In the genomic region with DNA sequence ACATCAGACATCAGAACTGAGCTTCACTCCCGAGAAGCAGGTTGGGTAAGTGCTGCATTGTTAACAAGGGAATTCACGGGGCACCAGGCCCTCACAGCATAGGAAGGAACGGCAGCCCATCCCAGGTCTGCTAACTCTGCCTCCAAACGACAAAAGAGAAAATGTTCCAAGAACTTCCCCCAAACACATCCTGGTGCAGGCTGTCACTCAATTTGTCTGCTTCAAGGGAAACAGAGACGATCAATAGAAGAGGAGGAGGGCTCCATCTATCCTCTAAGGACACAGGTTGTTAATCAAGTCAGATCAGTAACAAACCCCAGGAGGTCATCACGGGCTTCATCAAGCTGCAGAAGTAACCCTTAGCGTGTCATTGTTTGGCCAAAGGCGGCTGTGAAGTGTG, we compare ENCODE assay signal across 20 cellular contexts. TPM values are rescaled to one million over a fixed set of nuclear protein-coding genes. Genes with fewer than 3 reads are reported as not detected.
DNase-seq lines count a peak whose midpoint lies in the region; ATAC-seq and TF ChIP-seq lines count a peak whose summit lies in the region.
"Had no signal": no experiment of that assay in that cellular context is flagged by ENCODE, and none has a peak within 500 bp of the region (broad histone marks: within the 10 kb centered on the region; RNA-seq: fewer than 3 reads in every experiment).

No MANE protein-coding gene starts in this region.

- H3K27ac Mint-ChIP-seq in GM23338: no peak overlapping the region
- H3K27ac Mint-ChIP-seq: H9, IgD-negative memory B cell had no signal

- peaks cover 46% of the 10 kb centered on the region for H3K4me1 ChIP-seq in GM23338 (ENCODE audit: insufficient read depth)

- POLR2A ChIA-PET in HEK293T (lab: Yijun Ruan, JAX): no interaction called here

- H2AFZ ChIP-seq in GM23338: 0 out of 2 replicates have a peak overlapping the region, but pooled peaks have one; percentile 34

- peaks cover 13% of the 10 kb centered on the region for H3F3A ChIP-seq in GM23338 (replicated peaks; ENCODE audit: low read depth)

- H4K20me1 ChIP-seq in GM23338 (replicated peaks; ENCODE audit: insufficient read depth): no peaks in the 10 kb centered on the region

- DNase-seq in GM23338 (ENCODE audit: low spot score): no peak
- DNase-seq in HEK293T (ENCODE audit: extremely low spot score): no peak
- DNase-seq in coronary artery (ENCODE audit: low spot score): peak; percentile 8
- DNase-seq in mesenteric fat pad (ENCODE audit: low spot score): peak; percentile 8
- DNase-seq in NCI-H2029 (lab: John Stamatoyannopoulos, UW): no peak
- DNase-seq in NCI-H526 treated with DMSO at 0.1 percent for 48 hours (lab: John Stamatoyannopoulos, UW): no peak
- no peak for DNase-seq in NCI-H446 treated with DMSO at 0.1 percent for 48 hours (lab: John Stamatoyannopoulos, UW)
- DNase-seq: ACHN, H9, NCI-H1092 treated with DMSO at 0.1 percent for 48 hours, NCI-H146, NCI-H2081, NCI-H748 treated with DMSO at 0.1 percent for 48 hours, Right ventricle myocardium superior had no signal

- H3K4me2 ChIP-seq in GM23338: 0 out of 2 replicates have a peak overlapping the region, but pooled peaks have one; percentile 8

- TF ChIP-seq CTCF in GM23338 (conservative IDR thresholded peaks at IDR 0.05; ENCODE audit: low read depth in 2 of 2): no peak
- TF ChIP-seq CTCF in coronary artery (IDR thresholded peaks at IDR 0.05): no peak

- no peaks in the 10 kb centered on the region for H3K36me3 Mint-ChIP-seq in GM23338 (ENCODE audit: low read depth)

- CTCF ChIA-PET in HEK293T (lab: Yijun Ruan, JAX): interaction anchor here (0.6 kb wide), 1 partner anchor 533 kb away, joined by 3 read pairs; no protein-coding TSS in a partner anchor

- peaks cover 48% of the 10 kb centered on the region for H3K27me3 Mint-ChIP-seq in GM23338 (ENCODE audit: insufficient read depth, low read depth, poor library complexity)

- no peaks in the 10 kb centered on the region for H3K9me3 Mint-ChIP-seq in GM23338
- H3K9me3 Mint-ChIP-seq: H9 had no signal

- peaks cover 53% of the 10 kb centered on the region for H3K27me3 ChIP-seq in GM23338 (ENCODE audit: insufficient read depth)

- no peak overlapping the region for H3K4me3 Mint-ChIP-seq in GM23338
- H3K4me3 Mint-ChIP-seq: H9, IgD-negative memory B cell had no signal

- no peaks in the 10 kb centered on the region for H3K79me2 ChIP-seq in GM23338 (replicated peaks; ENCODE audit: insufficient read depth)

- peaks cover 47% of the 10 kb centered on the region for H3K4me1 Mint-ChIP-seq in GM23338

- H3K36me3 ChIP-seq in GM23338 (ENCODE audit: insufficient read depth): no peaks in the 10 kb centered on the region

- no peak overlapping the region for H3K4me3 ChIP-seq in GM23338
- H3K4me3 ChIP-seq in coronary artery: no peak overlapping the region

- 0 out of 2 replicates have a peak, but pooled peaks cover 3% of the 10 kb centered on the region for H3K9me2 ChIP-seq in GM23338 (ENCODE audit: insufficient read depth)

- H3K27ac ChIP-seq in GM23338 (ENCODE audit: low read depth) (no peak overlapping the region), coronary artery (no peak overlapping the region)
- H3K27ac ChIP-seq: C4-2B had no signal

- ATAC-seq in GM23338 (no peak), GM21515 (IDR thresholded peaks at IDR 0.05; ENCODE audit: unreplicated experiment) (no peak)

TF ChIP-seq in HEK293T, 16 proteins besides CTCF, POLR2A, EP300 and RAD21:
- no peak for TF ChIP-seq HDGF (IDR thresholded peaks at IDR 0.05; ENCODE audit: borderline replicate concordance)
- no peak for TF ChIP-seq L3MBTL2 (conservative IDR thresholded peaks at IDR 0.05)
- no peak for TF ChIP-seq FOXA1 (IDR thresholded peaks at IDR 0.05)
- TF ChIP-seq NFRKB (IDR thresholded peaks at IDR 0.05): no peak
- TF ChIP-seq, protein P1, sequence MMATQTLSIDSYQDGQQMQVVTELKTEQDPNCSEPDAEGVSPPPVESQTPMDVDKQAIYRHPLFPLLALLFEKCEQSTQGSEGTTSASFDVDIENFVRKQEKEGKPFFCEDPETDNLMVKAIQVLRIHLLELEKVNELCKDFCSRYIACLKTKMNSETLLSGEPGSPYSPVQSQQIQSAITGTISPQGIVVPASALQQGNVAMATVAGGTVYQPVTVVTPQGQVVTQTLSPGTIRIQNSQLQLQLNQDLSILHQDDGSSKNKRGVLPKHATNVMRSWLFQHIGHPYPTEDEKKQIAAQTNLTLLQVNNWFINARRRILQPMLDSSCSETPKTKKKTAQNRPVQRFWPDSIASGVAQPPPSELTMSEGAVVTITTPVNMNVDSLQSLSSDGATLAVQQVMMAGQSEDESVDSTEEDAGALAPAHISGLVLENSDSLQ (IDR thresholded peaks at IDR 0.05): peak; percentile 58
- no peak for TF ChIP-seq BHLHE40 (IDR thresholded peaks at IDR 0.05; ENCODE audit: borderline replicate concordance)

RNA-seq across cellular contexts. Expression of a gene that starts 3.5 kb away (rescaled TPM):
- 0.35 TPM in 1 of 2 replicates, not detected in the other for total RNA-seq in GM23338 (2014; rRNA removed; shearing (Covaris generic))
- 0.45 and 0.92 TPM in 2 replicates for polyA plus RNA-seq in GM23338 (2016; fragmentation: Nextera tagmentation; extraction: Ambion mirVana)
- not detected for total RNA-seq in mesenteric fat pad
- total RNA-seq: LHCN-M2, OCI-LY7 had no signal
- polyA plus RNA-seq: IgD-negative memory B cell had no signal

RNA-seq across cellular contexts. Expression of a gene that starts 17.9 kb away (rescaled TPM):
- total RNA-seq in GM23338 (2014; rRNA removed; shearing (Covaris generic)): not detected in 2 replicates
- polyA plus RNA-seq in GM23338 (2016; fragmentation: Nextera tagmentation; extraction: Ambion mirVana): not detected in 2 replicates
- not detected for total RNA-seq in mesenteric fat pad
- total RNA-seq: H9, LHCN-M2, NCI-H460, OCI-LY7, Right ventricle myocardium superior had no signal
- polyA plus RNA-seq: IgD-negative memory B cell had no signal

RNA-seq across cellular contexts. Expression of a gene that starts 32.9 kb away (rescaled TPM):
- not detected in 2 replicates for total RNA-seq in GM23338 (2014; rRNA removed; shearing (Covaris generic))
- not detected in 2 replicates for polyA plus RNA-seq in GM23338 (2016; fragmentation: Nextera tagmentation; extraction: Ambion mirVana)
- total RNA-seq in mesenteric fat pad: not detected
- total RNA-seq: H9, LHCN-M2, NCI-H460, OCI-LY7, Right ventricle myocardium superior had no signal
- polyA plus RNA-seq: IgD-negative memory B cell had no signal

RNA-seq across cellular contexts. Expression of a gene that starts 48.2 kb away (rescaled TPM):
- total RNA-seq in GM23338 (2014; rRNA removed; shearing (Covaris generic)): not detected in 2 replicates
- polyA plus RNA-seq in GM23338 (2016; fragmentation: Nextera tagmentation; extraction: Ambion mirVana): not detected in 2 replicates
- total RNA-seq in mesenteric fat pad: not detected
- total RNA-seq: H9, LHCN-M2, NCI-H460, OCI-LY7, Right ventricle myocardium superior had no signal
- polyA plus RNA-seq: IgD-negative memory B cell had no signal

RNA-seq across cellular contexts. Expression of a gene that starts 57.2 kb away (rescaled TPM):
- total RNA-seq in GM23338 (2014; rRNA removed; shearing (Covaris generic)): not detected in 2 replicates
- not detected in 2 replicates for polyA plus RNA-seq in GM23338 (2016; fragmentation: Nextera tagmentation; extraction: Ambion mirVana)
- total RNA-seq in mesenteric fat pad: not detected
- total RNA-seq: H9, LHCN-M2, NCI-H460, OCI-LY7, Right ventricle myocardium superior had no signal
- polyA plus RNA-seq: IgD-negative memory B cell had no signal

Comparison
In these comparisons a context has a peak if more than half of its experiments do, and no peak if none do; other contexts are left out.
1. DNase-seq: peak in coronary artery (single experiment) and mesenteric fat pad (single experiment); none in GM23338 (single experiment), HEK293T (single experiment), NCI-H2029 (single experiment), NCI-H526 treated with DMSO at 0.1 percent for 48 hours (single experiment) and NCI-H446 treated with DMSO at 0.1 percent for 48 hours (single experiment).